In the genomic region with DNA sequence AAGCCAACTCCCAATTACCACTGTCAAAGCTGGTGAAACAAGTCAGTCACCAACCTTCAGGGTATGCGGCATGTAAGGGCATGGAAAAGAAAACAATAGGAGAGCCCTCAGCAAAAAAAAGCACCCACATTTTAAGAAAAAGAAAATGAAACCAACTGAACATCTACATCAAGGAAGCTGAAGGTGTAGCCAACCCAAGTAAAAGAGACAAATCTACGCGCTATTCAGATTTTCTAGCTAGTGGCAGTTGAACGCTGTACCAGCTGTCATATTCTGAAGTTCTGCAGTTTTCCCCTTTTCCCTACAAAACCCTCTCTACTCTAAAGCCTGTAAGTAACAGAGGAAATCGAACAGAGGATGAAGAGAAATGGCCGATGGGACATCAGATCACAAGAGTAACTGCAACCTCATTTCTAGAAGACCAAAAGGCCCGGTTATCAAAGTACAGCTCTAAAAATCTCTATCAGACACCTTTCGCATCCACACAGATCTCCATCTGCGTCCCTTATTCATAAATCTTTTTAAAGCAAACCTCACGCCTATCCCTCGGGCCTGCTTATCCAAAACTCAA, we compare ENCODE assay signal across 8 cellular contexts. TPM values are rescaled to one million over a fixed set of nuclear protein-coding genes. Genes with fewer than 3 reads are reported as not detected.
DNase-seq lines count a peak whose midpoint lies in the region; ATAC-seq and TF ChIP-seq lines count a peak whose summit lies in the region.

No MANE protein-coding gene starts in this region.

- H3K79me2 ChIP-seq in Karpas-422 (ENCODE audit: low read length): peaks cover 64% of the 10 kb centered on the region

- intact Hi-C loops in testis (cut with DNase I; ENCODE audit: low total_unique reads): no loop called here

- TF ChIP-seq POLR2A in testis (IDR thresholded peaks at IDR 0.05): no peak

- no peaks in the 10 kb centered on the region for H3K27me3 ChIP-seq in Karpas-422 (ENCODE audit: low read length)
- H3K27me3 ChIP-seq in layer of hippocampus (ENCODE audit: control insufficient read depth, insufficient read depth, low read length): no peaks in the 10 kb centered on the region
- H3K27me3 ChIP-seq in testis: no peaks in the 10 kb centered on the region

- no peak overlapping the region for H2AFZ ChIP-seq in Karpas-422 (ENCODE audit: low read length)

- TF ChIP-seq CTCF in testis (IDR thresholded peaks at IDR 0.05): no peak

- H3K4me2 ChIP-seq in Karpas-422 (ENCODE audit: low read depth, low read length, poor library complexity, severe bottlenecking): peak overlapping the region; percentile 85

- peak overlapping the region; percentile 91 for H3K4me3 ChIP-seq in Karpas-422 (ENCODE audit: low read length)
- H3K4me3 ChIP-seq in testis: peak overlapping the region; percentile 95 to 98

- peaks cover 44% of the 10 kb centered on the region for H4K20me1 ChIP-seq in Karpas-422 (ENCODE audit: insufficient read depth, low read depth, low read length)

- WGBS in testis, 2 donors: 4 to 8% methylated on average over 11 of the region's 11 CpGs

- H3K9me3 ChIP-seq in Karpas-422 (ENCODE audit: low read length) (no peaks in the 10 kb centered on the region), testis (no peaks in the 10 kb centered on the region)

- DNase-seq in EH (ENCODE audit: low read depth) (peak; percentile 28), Karpas-422 (peak; percentile 62), astrocyte of the hippocampus (ENCODE audit: low read depth, low spot score) (peak; percentile 36), testis (no peak), 8988T (no peak)

- H3K27ac ChIP-seq in Karpas-422 (ENCODE audit: low read length): peak overlapping the region; percentile 52
- peak overlapping the region; percentile 84 for H3K27ac ChIP-seq in layer of hippocampus (ENCODE audit: low read depth, low read length)
- H3K27ac ChIP-seq in testis: peak overlapping the region in 1 of 2 donors; percentile 90

- peak overlapping the region; percentile 90 for H3K9ac ChIP-seq in Karpas-422 (ENCODE audit: low read length)

- peaks cover 4% of the 10 kb centered on the region; the same call in 1 of the 2 replicates for H3K36me3 ChIP-seq in Karpas-422 (ENCODE audit: insufficient read depth, low read length)
- no peaks in the 10 kb centered on the region for H3K36me3 ChIP-seq in testis (ENCODE audit: low read depth, missing control alignments)

- peaks cover 65% of the 10 kb centered on the region for H3K4me1 ChIP-seq in Karpas-422 (ENCODE audit: low read length)
- peaks cover 18% of the 10 kb centered on the region for H3K4me1 ChIP-seq in testis

- H3K9me2 ChIP-seq in Karpas-422 (replicated peaks; ENCODE audit: insufficient read depth, low read length): no peaks in the 10 kb centered on the region

- no peak for ATAC-seq in GM18858 (IDR thresholded peaks at IDR 0.05; ENCODE audit: unreplicated experiment)
- no peak for ATAC-seq in HG03139 (IDR thresholded peaks at IDR 0.05; ENCODE audit: unreplicated experiment)

RNA-seq across cellular contexts. Expression of gene MYCBP2, which starts 1.4 kb away (rescaled TPM):
- total RNA-seq in Karpas-422 (2014; rRNA removed; shearing (Covaris generic); ENCODE audit: low replicate concordance): 178 and 188 TPM in 2 replicates
- 100 to 1,000 TPM; 188 to 195 TPM for total RNA-seq in testis
- 69.8 TPM for polyA plus RNA-seq in testis (ENCODE audit: insufficient read depth, low read depth, low replicate concordance)

Comparison
In these comparisons a context has a peak if more than half of its experiments do, and no peak if none do; other contexts are left out.
1. DNase-seq: peak in EH (single experiment), Karpas-422 (single experiment) and astrocyte of the hippocampus (single experiment); none in testis (single experiment) and 8988T (single experiment).